In genomic region chr5:126600631-126601511, GRCh38 we compare ENCODE assay signal across 8 cellular contexts. TPM values are rescaled to one million over a fixed set of nuclear protein-coding genes. Genes with fewer than 3 reads are reported as not detected.
DNase-seq lines count a peak whose midpoint lies in the region; ATAC-seq and TF ChIP-seq lines count a peak whose summit lies in the region.

A gene with protein sequence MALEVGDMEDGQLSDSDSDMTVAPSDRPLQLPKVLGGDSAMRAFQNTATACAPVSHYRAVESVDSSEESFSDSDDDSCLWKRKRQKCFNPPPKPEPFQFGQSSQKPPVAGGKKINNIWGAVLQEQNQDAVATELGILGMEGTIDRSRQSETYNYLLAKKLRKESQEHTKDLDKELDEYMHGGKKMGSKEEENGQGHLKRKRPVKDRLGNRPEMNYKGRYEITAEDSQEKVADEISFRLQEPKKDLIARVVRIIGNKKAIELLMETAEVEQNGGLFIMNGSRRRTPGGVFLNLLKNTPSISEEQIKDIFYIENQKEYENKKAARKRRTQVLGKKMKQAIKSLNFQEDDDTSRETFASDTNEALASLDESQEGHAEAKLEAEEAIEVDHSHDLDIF (plus strand): TSS chr5:126600947. CDS start chr5:126600963, 16 bp downstream.

- no peaks in the 10 kb centered on the region for H3K4me1 ChIP-seq in NT2/D1 (ENCODE audit: insufficient read depth, insufficient read length)

- H3K27me3 ChIP-seq in NT2/D1 (ENCODE audit: insufficient read depth, insufficient read length): no peaks in the 10 kb centered on the region

- peaks cover 26% of the 10 kb centered on the region for H3K36me3 ChIP-seq in NT2/D1 (ENCODE audit: insufficient read depth, insufficient read length, low read length)

- peak; percentile 39 for DNase-seq in CMK (ENCODE audit: low read depth)
- peak; percentile 65 for DNase-seq in NT2/D1 (ENCODE audit: low read depth, low spot score)
- peak; percentile 88 for DNase-seq in activated CD8-positive, alpha-beta memory T cell treated with anti-CD3 and anti-CD28 coated beads, Interleukin-2, amount 50 U/mL, for 48 hours
- DNase-seq in epithelial cell of esophagus (ENCODE audit: low read depth): peak; percentile 86
- DNase-seq in mucosa of gallbladder (ENCODE audit: low spot score): peak; percentile 74
- DNase-seq in stimulated activated CD8-positive, alpha-beta memory T cell treated with anti-CD3 and anti-CD28 coated beads, Interleukin-4, amount 100 ng/mL, for 48 hours: peak; percentile 80

- H3K9ac ChIP-seq in NT2/D1 (ENCODE audit: insufficient read length, low read depth): peak within 1 kb of the TSS; percentile 90

- H3K4me3 ChIP-seq in NT2/D1 (ENCODE audit: insufficient read length, low read depth) (peak within 1 kb of the TSS; percentile 92), epithelial cell of esophagus (ENCODE audit: low read length) (peak within 1 kb of the TSS; percentile 96)

- peak; percentile 96 for ATAC-seq in GM19395 (IDR thresholded peaks at IDR 0.05; ENCODE audit: unreplicated experiment)
- ATAC-seq in HG03558 (IDR thresholded peaks at IDR 0.05; ENCODE audit: extremely low read depth, unreplicated experiment): peak; percentile 90

- H3K9me3 ChIP-seq in NT2/D1 (ENCODE audit: insufficient read depth, low read length): no peaks in the 10 kb centered on the region

- TF ChIP-seq CTCF in epithelial cell of esophagus (IDR thresholded peaks at IDR 0.05; ENCODE audit: insufficient read depth, low read depth, low read length, missing control alignments): peak; percentile 57

RNA-seq across cellular contexts. Expression of the gene that starts here (rescaled TPM):
- 30.2 TPM for total RNA-seq in mucosa of gallbladder

Comparison
In these comparisons a context has a peak if more than half of its experiments do, and no peak if none do; other contexts are left out.
1. Peak in every context shown above with its lines: DNase-seq, ATAC-seq and H3K4me3 ChIP-seq.